In the genomic region with DNA sequence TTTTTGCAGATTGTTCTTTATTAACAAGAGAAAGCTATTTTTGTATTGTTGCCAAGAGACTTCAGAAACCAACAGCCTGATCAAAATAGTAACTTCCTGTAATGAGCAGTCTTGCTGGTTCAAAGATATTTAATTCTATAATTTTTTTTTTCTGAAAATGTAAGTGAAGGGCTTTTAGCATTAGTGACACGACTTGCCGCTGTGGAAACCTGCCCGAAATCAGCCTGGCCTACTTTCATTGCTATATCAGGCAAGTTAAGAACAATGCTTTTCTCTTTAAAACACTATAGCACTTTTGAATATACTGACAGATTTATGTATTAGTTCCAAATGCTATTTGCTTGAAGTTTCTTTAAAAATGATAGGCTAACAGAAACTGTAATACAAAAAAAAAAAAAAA, we compare ENCODE assay signal across 15 cellular contexts.
"Had no signal": no experiment of that assay in that cellular context is flagged by ENCODE, and none has a peak within 500 bp of the region (broad histone marks: within the 10 kb centered on the region; RNA-seq: fewer than 3 reads in every experiment).

No MANE protein-coding gene starts in this region.

- H3K36me3 ChIP-seq: tibial nerve, vagina had no signal

- H3K27me3 ChIP-seq: tibial nerve, vagina had no signal

- H3K9me3 ChIP-seq: tibial nerve, vagina had no signal

- H3K9ac ChIP-seq: parathyroid adenoma had no signal

- ATAC-seq: activated T-helper 17 cell treated with anti-CD3 and anti-CD28 coated beads, Interleukin-2, amount 50 U/mL, for 72 hours; esophagus mucosa; right cardiac atrium; stimulated activated memory B cell treated with anti-CD40 and anti-IgM and Interleukin-4, amounts not matched to agents 10 μg/mL and 1 μg/mL and 100 μg/mL, for 72 hours had no signal

- H2AFZ ChIP-seq: parathyroid adenoma had no signal

- DNase-seq: activated CD4-positive, alpha-beta T cell treated with anti-CD3 and anti-CD28 coated beads, Interleukin-2, amount 50 U/mL, for 1 hour; activated CD4-positive, CD25-positive, alpha-beta regulatory T cell; activated naive CD4-positive, alpha-beta T cell treated with anti-CD3 and anti-CD28 coated beads for 36 hours; activated T-cell treated with anti-CD3 and anti-CD28 coated beads for 4 hours; cortex of kidney; kidney; naive B cell; right cardiac atrium; T-helper 2 cell had no signal

- H3K79me2 ChIP-seq: parathyroid adenoma had no signal

- H3K4me1 ChIP-seq: parathyroid adenoma had no signal

- H3K27ac ChIP-seq: parathyroid adenoma, tibial nerve, vagina had no signal

- H3K4me3 ChIP-seq: tibial nerve, vagina had no signal
